ENCODE assay signal across 23 cellular contexts in genomic region chr13:20810808-20811207, GRCh38. TPM values are rescaled to one million over a fixed set of nuclear protein-coding genes. Genes with fewer than 3 reads are reported as not detected.
A peak's percentile ranks its signal among the peaks of the same experiment; 100 is the strongest.
DNase-seq lines count a peak whose midpoint lies in the region; ATAC-seq, FAIRE-seq and TF ChIP-seq lines count a peak whose summit lies in the region.
"Had no signal": no experiment of that assay in that cellular context is flagged by ENCODE, and none has a peak within 500 bp of the region (broad histone marks: within the 10 kb centered on the region; RNA-seq: fewer than 3 reads in every experiment).

No MANE protein-coding gene starts in this region.

- H3K9me3 ChIP-seq in endodermal cell (ENCODE audit: control insufficient read depth, low read length), result no peaks in the 10 kb centered on the region
- no peaks in the 10 kb centered on the region for H3K9me3 ChIP-seq in skeletal muscle tissue (ENCODE audit: control insufficient read depth in 3 of 3, low read length in 3 of 3)
- H3K9me3 ChIP-seq: Caco-2 had no signal

- no peak overlapping the region for H3K4me3 Mint-ChIP-seq in activated CD8-positive, alpha-beta T cell treated with anti-CD3 and anti-CD28 coated beads for 36 hours
- no peak overlapping the region for H3K4me3 Mint-ChIP-seq in activated CD8-positive, alpha-beta T cell treated with anti-CD3 and anti-CD28 coated beads, Interleukin-2, amount 10 ng/mL, durations not matched to agents 7 days and 5 days
- H3K4me3 Mint-ChIP-seq in endodermal cell, result no peak overlapping the region
- H3K4me3 Mint-ChIP-seq: CD4-positive, alpha-beta memory T cell; HFFc6 had no signal

- CTCF ChIA-PET in activated CD8-positive, alpha-beta T cell treated with anti-CD3 and anti-CD28 coated beads for 36 hours (lab: Charles Lee), result interaction anchor here (0.8 to 2.8 kb wide), 3 partner anchors 18 to 46 kb away, joined by 3 to 13 read pairs (median 4); no protein-coding TSS in a partner anchor
- CTCF ChIA-PET in activated CD8-positive, alpha-beta T cell treated with anti-CD3 and anti-CD28 coated beads, Interleukin-2, amount 10 ng/mL, durations not matched to agents 7 days and 5 days (lab: Charles Lee), result interaction anchor here (1.3 kb wide), 1 partner anchor 17 kb away, joined by 3 read pairs; no protein-coding TSS in a partner anchor

- H3K9ac ChIP-seq in endodermal cell (ENCODE audit: extremely low read depth, low read length, poor library complexity, severe bottlenecking) (no peak overlapping the region), skeletal muscle tissue (ENCODE audit: low read depth in 1 of 3, low read length in 3 of 3) (peak overlapping the region in 1 of 3 donors; percentile 57)
- H3K9ac ChIP-seq: BLaER1 treated with 17β-estradiol and CSF1 and Interleukin-3, amounts not matched to agents 10 nM and 100 nM had no signal

- H3K4me1 ChIP-seq in endodermal cell (ENCODE audit: control insufficient read depth, insufficient read depth, low read length) (peaks cover 5% of the 10 kb centered on the region), skeletal muscle tissue (ENCODE audit: control insufficient read depth in 3 of 3, insufficient read depth in 3 of 3, low read length in 3 of 3) (peaks cover 13 to 17% (median 14%) of the 10 kb centered on the region in 3 donors)
- H3K4me1 ChIP-seq: BLaER1 treated with 17β-estradiol and CSF1 and Interleukin-3, amounts not matched to agents 10 nM and 100 nM; Caco-2 had no signal

- H3K36me3 Mint-ChIP-seq in activated CD8-positive, alpha-beta T cell treated with anti-CD3 and anti-CD28 coated beads for 36 hours (ENCODE audit: low read depth), result peaks cover 31% of the 10 kb centered on the region
- peaks cover 26% of the 10 kb centered on the region for H3K36me3 Mint-ChIP-seq in activated CD8-positive, alpha-beta T cell treated with anti-CD3 and anti-CD28 coated beads, Interleukin-2, amount 10 ng/mL, durations not matched to agents 7 days and 5 days (ENCODE audit: low read depth)
- H3K36me3 Mint-ChIP-seq in endodermal cell (ENCODE audit: low read depth), result peaks cover 41% of the 10 kb centered on the region

- intact Hi-C loops in activated CD8-positive, alpha-beta T cell treated with anti-CD3 and anti-CD28 coated beads for 36 hours (cut with micrococcal nuclease), result no loop called here

- H3K27me3 ChIP-seq in endodermal cell (ENCODE audit: control insufficient read depth, insufficient read depth, low read length, poor library complexity, severe bottlenecking) (no peaks in the 10 kb centered on the region), skeletal muscle tissue (ENCODE audit: control insufficient read depth in 3 of 3, insufficient read depth in 3 of 3, low read length in 3 of 3) (no peaks in the 10 kb centered on the region)
- H3K27me3 ChIP-seq: BLaER1 treated with 17β-estradiol and CSF1 and Interleukin-3, amounts not matched to agents 10 nM and 100 nM had no signal

- TF ChIP-seq CTCF in activated CD8-positive, alpha-beta T cell treated with anti-CD3 and anti-CD28 coated beads for 36 hours (IDR thresholded peaks at IDR 0.05), result no peak
- no peak for TF ChIP-seq CTCF in endodermal cell (conservative IDR thresholded peaks at IDR 0.05)

- peaks cover 4% of the 10 kb centered on the region for H3K4me1 Mint-ChIP-seq in activated CD8-positive, alpha-beta T cell treated with anti-CD3 and anti-CD28 coated beads for 36 hours (ENCODE audit: low read depth)
- H3K4me1 Mint-ChIP-seq in activated CD8-positive, alpha-beta T cell treated with anti-CD3 and anti-CD28 coated beads, Interleukin-2, amount 10 ng/mL, durations not matched to agents 7 days and 5 days (ENCODE audit: low read depth), result no peaks in the 10 kb centered on the region
- peaks cover 2% of the 10 kb centered on the region for H3K4me1 Mint-ChIP-seq in endodermal cell

- peak; percentile 18 for FAIRE-seq in GM19239 (lab: Jason Lieb, UNC)
- FAIRE-seq: GM12878, RCC 7860 had no signal

- no peak overlapping the region for H3K4me3 ChIP-seq in endodermal cell (ENCODE audit: low read length)
- peak overlapping the region in 2 of 3 donors; percentile 19 to 59 for H3K4me3 ChIP-seq in skeletal muscle tissue (ENCODE audit: low read length in 3 of 3)
- H3K4me3 ChIP-seq: BLaER1 treated with 17β-estradiol and CSF1 and Interleukin-3, amounts not matched to agents 10 nM and 100 nM; GM12878 had no signal

- POLR2A ChIA-PET in activated CD8-positive, alpha-beta T cell treated with anti-CD3 and anti-CD28 coated beads for 36 hours (lab: Charles Lee), result no interaction called here
- POLR2A ChIA-PET in activated CD8-positive, alpha-beta T cell treated with anti-CD3 and anti-CD28 coated beads, Interleukin-2, amount 10 ng/mL, durations not matched to agents 7 days and 5 days (lab: Charles Lee), result no interaction called here

- no peak overlapping the region for H3K27ac ChIP-seq in endodermal cell (ENCODE audit: low read depth, low read length)
- H3K27ac ChIP-seq in skeletal muscle tissue (ENCODE audit: low read depth, low read length), result peak overlapping the region; percentile 2
- H3K27ac ChIP-seq: BLaER1 treated with 17β-estradiol and CSF1 and Interleukin-3, amounts not matched to agents 10 nM and 100 nM had no signal

- ATAC-seq in activated CD8-positive, alpha-beta T cell treated with anti-CD3 and anti-CD28 coated beads for 36 hours, result peak; percentile 34
- no peak for ATAC-seq in activated CD8-positive, alpha-beta T cell treated with anti-CD3 and anti-CD28 coated beads, Interleukin-2, amount 10 ng/mL, durations not matched to agents 7 days and 5 days
- ATAC-seq: GM12878 had no signal

- no peaks in the 10 kb centered on the region for H3K9me3 Mint-ChIP-seq in activated CD8-positive, alpha-beta T cell treated with anti-CD3 and anti-CD28 coated beads for 36 hours
- no peaks in the 10 kb centered on the region for H3K9me3 Mint-ChIP-seq in activated CD8-positive, alpha-beta T cell treated with anti-CD3 and anti-CD28 coated beads, Interleukin-2, amount 10 ng/mL, durations not matched to agents 7 days and 5 days (ENCODE audit: insufficient read depth)
- H3K9me3 Mint-ChIP-seq in endodermal cell, result no peaks in the 10 kb centered on the region
- H3K9me3 Mint-ChIP-seq: CD4-positive, alpha-beta memory T cell; HFFc6 had no signal

- no peak for DNase-seq in activated CD8-positive, alpha-beta T cell treated with anti-CD3 and anti-CD28 coated beads for 36 hours
- no peak for DNase-seq in activated CD8-positive, alpha-beta T cell treated with anti-CD3 and anti-CD28 coated beads, Interleukin-2, amount 10 ng/mL, durations not matched to agents 7 days and 5 days
- no peak for DNase-seq in GM19239 (ENCODE audit: insufficient read length, low spot score)
- DNase-seq in endodermal cell, result no peak
- no peak for DNase-seq in stimulated activated CD4-positive, alpha-beta T cell treated with anti-CD3 and anti-CD28 coated beads, Interleukin-1b, Interleukin-23, amount 100 ng/mL, for 48 hours
- no peak for DNase-seq in putamen (ENCODE audit: low spot score)
- DNase-seq: 8988T; Caco-2; CD4-positive, alpha-beta memory T cell; DMS 273 treated with DMSO at 0.1 percent for 48 hours; DMS79 treated with DMSO at 0.1 percent for 48 hours; H7; HFFc6; Kasumi-1; NCI-H1417; NCI-H187; NCI-H446; NCI-H526; OCI-M1 had no signal

- no peak overlapping the region for H3K27ac Mint-ChIP-seq in activated CD8-positive, alpha-beta T cell treated with anti-CD3 and anti-CD28 coated beads for 36 hours
- no peak overlapping the region for H3K27ac Mint-ChIP-seq in activated CD8-positive, alpha-beta T cell treated with anti-CD3 and anti-CD28 coated beads, Interleukin-2, amount 10 ng/mL, durations not matched to agents 7 days and 5 days
- peak overlapping the region; percentile 23 for H3K27ac Mint-ChIP-seq in endodermal cell
- H3K27ac Mint-ChIP-seq: HFFc6 had no signal

- no peaks in the 10 kb centered on the region for H3K27me3 Mint-ChIP-seq in activated CD8-positive, alpha-beta T cell treated with anti-CD3 and anti-CD28 coated beads for 36 hours
- H3K27me3 Mint-ChIP-seq in activated CD8-positive, alpha-beta T cell treated with anti-CD3 and anti-CD28 coated beads, Interleukin-2, amount 10 ng/mL, durations not matched to agents 7 days and 5 days (ENCODE audit: low read depth), result no peaks in the 10 kb centered on the region
- no peaks in the 10 kb centered on the region for H3K27me3 Mint-ChIP-seq in endodermal cell (ENCODE audit: insufficient read depth)
- H3K27me3 Mint-ChIP-seq: CD4-positive, alpha-beta memory T cell had no signal

- H3K36me3 ChIP-seq in endodermal cell (ENCODE audit: control insufficient read depth, insufficient read depth, low read length) (peaks cover 57% of the 10 kb centered on the region), skeletal muscle tissue (ENCODE audit: control insufficient read depth in 3 of 3, insufficient read depth in 3 of 3, low read length in 3 of 3) (peaks cover 23 to 32% (median 31%) of the 10 kb centered on the region in 3 donors)

- 80 to 90% methylated on average over 1 to 2 of the region's 2 CpGs for WGBS in endodermal cell (ENCODE audit: insufficient coverage in 1 of 2, insufficient read length in 1 of 2), 2 experiments

RNA-seq across cellular contexts. Expression of gene EEF1AKMT1, which starts 37.0 kb away (rescaled TPM):
- total RNA-seq in activated CD8-positive, alpha-beta T cell treated with anti-CD3 and anti-CD28 coated beads for 36 hours, result 10 to 100 TPM; 18.7 to 19.6 TPM
- 10 to 100 TPM in 1 of 2 experiments, 1 to 10 TPM in 1; 10.0 to 11.2 TPM for total RNA-seq in activated CD8-positive, alpha-beta T cell treated with anti-CD3 and anti-CD28 coated beads, Interleukin-2, amount 10 ng/mL, durations not matched to agents 7 days and 5 days
- total RNA-seq in endodermal cell (1 to 10 TPM; 7.6 to 8.1 TPM), skeletal muscle tissue (13.6 TPM)
- 10.2 TPM for polyA plus RNA-seq in endodermal cell (2013, experiment 1 of 2)
- 10.1 TPM for polyA plus RNA-seq in endodermal cell (2013, experiment 2 of 2)
